Comparison of ENCODE assay signal across 2 cellular contexts in genomic region chr1:18662286-18662639, GRCh38.
TF ChIP-seq lines count a peak whose summit lies in the region.

No MANE protein-coding gene starts in this region.

TF ChIP-seq in HEK293, 187 proteins besides CTCF, POLR2A, EP300 and RAD21:
- TF ChIP-seq, protein P1, sequence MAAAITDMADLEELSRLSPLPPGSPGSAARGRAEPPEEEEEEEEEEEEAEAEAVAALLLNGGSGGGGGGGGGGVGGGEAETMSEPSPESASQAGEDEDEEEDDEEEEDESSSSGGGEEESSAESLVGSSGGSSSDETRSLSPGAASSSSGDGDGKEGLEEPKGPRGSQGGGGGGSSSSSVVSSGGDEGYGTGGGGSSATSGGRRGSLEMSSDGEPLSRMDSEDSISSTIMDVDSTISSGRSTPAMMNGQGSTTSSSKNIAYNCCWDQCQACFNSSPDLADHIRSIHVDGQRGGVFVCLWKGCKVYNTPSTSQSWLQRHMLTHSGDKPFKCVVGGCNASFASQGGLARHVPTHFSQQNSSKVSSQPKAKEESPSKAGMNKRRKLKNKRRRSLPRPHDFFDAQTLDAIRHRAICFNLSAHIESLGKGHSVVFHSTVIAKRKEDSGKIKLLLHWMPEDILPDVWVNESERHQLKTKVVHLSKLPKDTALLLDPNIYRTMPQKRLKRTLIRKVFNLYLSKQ (tag by site-specific recombination; IDR thresholded peaks at IDR 0.05; ENCODE audit: borderline replicate concordance): no peak
- TF ChIP-seq ZNF24 (tag by site-specific recombination; IDR thresholded peaks at IDR 0.05): peak; percentile 85

TF ChIP-seq in GM12878, 131 proteins besides CTCF, POLR2A, EP300 and RAD21:
- TF ChIP-seq, protein P2, sequence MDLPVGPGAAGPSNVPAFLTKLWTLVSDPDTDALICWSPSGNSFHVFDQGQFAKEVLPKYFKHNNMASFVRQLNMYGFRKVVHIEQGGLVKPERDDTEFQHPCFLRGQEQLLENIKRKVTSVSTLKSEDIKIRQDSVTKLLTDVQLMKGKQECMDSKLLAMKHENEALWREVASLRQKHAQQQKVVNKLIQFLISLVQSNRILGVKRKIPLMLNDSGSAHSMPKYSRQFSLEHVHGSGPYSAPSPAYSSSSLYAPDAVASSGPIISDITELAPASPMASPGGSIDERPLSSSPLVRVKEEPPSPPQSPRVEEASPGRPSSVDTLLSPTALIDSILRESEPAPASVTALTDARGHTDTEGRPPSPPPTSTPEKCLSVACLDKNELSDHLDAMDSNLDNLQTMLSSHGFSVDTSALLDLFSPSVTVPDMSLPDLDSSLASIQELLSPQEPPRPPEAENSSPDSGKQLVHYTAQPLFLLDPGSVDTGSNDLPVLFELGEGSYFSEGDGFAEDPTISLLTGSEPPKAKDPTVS (IDR thresholded peaks at IDR 0.05; ENCODE audit: low read depth, low read length): no peak
- TF ChIP-seq KLF5 (IDR thresholded peaks at IDR 0.05; ENCODE audit: partially characterized antibody): no peak
- TF ChIP-seq ZNF24 (IDR thresholded peaks at IDR 0.05): peak; percentile 37; the same call in 1 of the 2 replicates
